Comparison of ENCODE assay signal across 16 cellular contexts in genomic region chrX:85627363-85627762, GRCh38.
A peak's percentile ranks its signal among the peaks of the same experiment; 100 is the strongest.
DNase-seq lines count a peak whose midpoint lies in the region; ATAC-seq, FAIRE-seq and TF ChIP-seq lines count a peak whose summit lies in the region.
"Had no signal": no experiment of that assay in that cellular context is flagged by ENCODE, and none has a peak within 500 bp of the region (broad histone marks: within the 10 kb centered on the region; RNA-seq: fewer than 3 reads in every experiment).

No MANE protein-coding gene starts in this region.

- no peak overlapping the region for H3K56ac ChIP-seq in H1 (replicated peaks; ENCODE audit: insufficient read length, low read depth, low read length)

- no peak overlapping the region for H3K4ac ChIP-seq in H1 (replicated peaks; ENCODE audit: insufficient read length, low read depth, low read length)

- H4K20me1 ChIP-seq in H1 (replicated peaks in 1 of 2; ENCODE audit: control insufficient read depth in 1 of 2, insufficient read depth in 2 of 2, low read length in 2 of 2) = no peaks in the 10 kb centered on the region
- no peaks in the 10 kb centered on the region for H4K20me1 ChIP-seq in smooth muscle cell (ENCODE audit: low read depth)

- H2BK120ac ChIP-seq in H1 (replicated peaks; ENCODE audit: low read depth, low read length) = no peak overlapping the region

- H3K79me2 ChIP-seq in H1 (ENCODE audit: control insufficient read depth in 1 of 2, insufficient read depth in 2 of 2, low read length in 2 of 2) (no peaks in the 10 kb centered on the region), smooth muscle cell (ENCODE audit: low read depth) (no peaks in the 10 kb centered on the region)

- no peak overlapping the region for H2BK5ac ChIP-seq in H1 (ENCODE audit: low read depth, low read length)

- H3K14ac ChIP-seq in H1 (ENCODE audit: insufficient read length) = no peak overlapping the region

- TF ChIP-seq EP300 in H1 (IDR thresholded peaks at IDR 0.05; ENCODE audit: borderline replicate concordance in 1 of 2, low read depth in 2 of 2, low read length in 2 of 2) = no peak

- TF ChIP-seq POLR2A in heart left ventricle (IDR thresholded peaks at IDR 0.05) = no peak
- TF ChIP-seq POLR2A in H1 (IDR thresholded peaks at IDR 0.05; ENCODE audit: control extremely low read depth in 1 of 2, low read depth in 2 of 2, low read length in 2 of 2) = no peak
- TF ChIP-seq POLR2A in vagina (IDR thresholded peaks at IDR 0.05) = no peak

- no peaks in the 10 kb centered on the region for H3K79me1 ChIP-seq in H1 (ENCODE audit: low read depth, low read length)

- TF ChIP-seq CTCF in left ventricle myocardium inferior (IDR thresholded peaks at IDR 0.05; ENCODE audit: borderline replicate concordance) (peak; percentile 22), heart left ventricle (IDR thresholded peaks at IDR 0.05) (peak in 2 of 12 donors; percentile 10 to 20), LNCaP clone FGC (IDR thresholded peaks at IDR 0.05; ENCODE audit: control insufficient read depth, extremely low read depth, insufficient read depth) (peak; percentile 49), H1 (IDR thresholded peaks at IDR 0.05; ENCODE audit: control extremely low read depth in 1 of 3, insufficient read depth in 1 of 3, low read depth in 1 of 3, low read length in 3 of 3) (peak in 2 of 3 experiments; percentile 17 to 42; a peak in 2 of 4 replicates), smooth muscle cell (IDR thresholded peaks at IDR 0.05; ENCODE audit: borderline replicate concordance, insufficient read depth, poor library complexity, severe bottlenecking) (peak; percentile 48), vagina (IDR thresholded peaks at IDR 0.05) (no peak)

- H4K91ac ChIP-seq in H1 (replicated peaks; ENCODE audit: insufficient read length, low read length) = no peak overlapping the region

- H3K23me2 ChIP-seq in H1 (ENCODE audit: low read depth, low read length) = no peaks in the 10 kb centered on the region

- H3K36me3 ChIP-seq in left ventricle myocardium inferior (no peaks in the 10 kb centered on the region), heart left ventricle (no peaks in the 10 kb centered on the region), H1 (ENCODE audit: control insufficient read depth in 2 of 4, insufficient read depth in 4 of 4, low read length in 3 of 4) (no peaks in the 10 kb centered on the region), smooth muscle cell (ENCODE audit: low read depth) (no peaks in the 10 kb centered on the region), vagina (no peaks in the 10 kb centered on the region)
- H3K36me3 ChIP-seq: heart right ventricle, thoracic aorta had no signal

- CTCF ChIA-PET in H1 (lab: Charles Lee; ENCODE audit: partially characterized antibody) = interaction anchor here (0.6 to 2.4 kb wide), 12 partner anchors 8 to 1934 kb away, joined by 3 to 14 read pairs (median 4); no protein-coding TSS in a partner anchor

- no peaks in the 10 kb centered on the region for H3F3A ChIP-seq in smooth muscle cell (ENCODE audit: low read depth)

- H4K8ac ChIP-seq in H1 (ENCODE audit: extremely low read depth, insufficient read depth, low read length) = no peak overlapping the region

- no peak overlapping the region for H2BK20ac ChIP-seq in H1 (ENCODE audit: low read length)

- DNase-seq in left ventricle myocardium inferior = no peak
- DNase-seq in heart left ventricle = no peak
- DNase-seq in LNCaP clone FGC (ENCODE audit: low read depth) = no peak
- DNase-seq in H1 (ENCODE audit: low read depth in 1 of 2, low spot score in 2 of 2) = no peak
- DNase-seq in smooth muscle cell (lab: John Stamatoyannopoulos, UW; ENCODE audit: unreplicated experiment) = no peak
- DNase-seq in vagina (ENCODE audit: extremely low spot score in 2 of 2) = no peak
- no peak for DNase-seq in posterior vena cava (ENCODE audit: low spot score)
- DNase-seq: activated T-cell treated with anti-CD3 and anti-CD28 coated beads, Interleukin-2, amount 50 U/mL, for 4 hours; CD4-positive, alpha-beta T cell; H7; heart right ventricle; naive thymus-derived CD4-positive, alpha-beta T cell; stimulated activated CD4-positive, alpha-beta T cell treated with anti-CD3 and anti-CD28 coated beads, Interleukin-4, amount 100 ng/mL, for 24 hours had no signal

- H3K27me3 ChIP-seq in left ventricle myocardium inferior (ENCODE audit: low read depth) (no peaks in the 10 kb centered on the region), heart left ventricle (no peaks in the 10 kb centered on the region), H1 (replicated peaks in 1 of 4; ENCODE audit: control insufficient read depth in 3 of 4, extremely low read depth in 1 of 4, insufficient read depth in 3 of 4, low read length in 3 of 4) (no peaks in the 10 kb centered on the region), smooth muscle cell (ENCODE audit: low read depth) (no peaks in the 10 kb centered on the region), vagina (no peaks in the 10 kb centered on the region)
- H3K27me3 ChIP-seq: heart right ventricle had no signal

- no peak overlapping the region for H3K4me2 ChIP-seq in H1 (ENCODE audit: insufficient read depth in 1 of 2, low read depth in 2 of 2, low read length in 2 of 2)
- H3K4me2 ChIP-seq in smooth muscle cell = no peak overlapping the region

- H3K18ac ChIP-seq in H1 (ENCODE audit: extremely low read depth, low read length) = no peak overlapping the region

- intact Hi-C loops in left ventricle myocardium inferior (cut with micrococcal nuclease) = no loop called here
- intact Hi-C loops in heart left ventricle (cut with DNase I) = no loop called here
- intact Hi-C loops in vagina (cut with DNase I) = loop anchor here (5.0 kb wide), 1 partner anchor 495 kb away; no protein-coding TSS in a partner anchor
- intact Hi-C loops in posterior vena cava (cut with DNase I) = no loop called here

- H3K4me3 ChIP-seq in left ventricle myocardium inferior = no peak overlapping the region
- no peak overlapping the region for H3K4me3 ChIP-seq in heart left ventricle
- no peak overlapping the region for H3K4me3 ChIP-seq in LNCaP clone FGC (ENCODE audit: low read depth, low read length)
- no peak overlapping the region for H3K4me3 ChIP-seq in H1 (ENCODE audit: extremely low read depth in 1 of 4, insufficient read depth in 2 of 4, low read depth in 3 of 4, low read length in 4 of 4)
- no peak overlapping the region for H3K4me3 ChIP-seq in smooth muscle cell
- no peak overlapping the region for H3K4me3 ChIP-seq in vagina
- H3K4me3 ChIP-seq: heart right ventricle, thoracic aorta had no signal

- H2BK15ac ChIP-seq in H1 (ENCODE audit: low read length) = no peak overlapping the region

- H3K9me3 ChIP-seq in left ventricle myocardium inferior (replicated peaks) = no peaks in the 10 kb centered on the region
- no peaks in the 10 kb centered on the region for H3K9me3 ChIP-seq in heart left ventricle
- peaks cover 4 to 6% of the 10 kb centered on the region in 2 experiments; a peak in 1 of 4 replicates for H3K9me3 ChIP-seq in H1 (ENCODE audit: insufficient read depth in 2 of 2, low read depth in 1 of 2, low read length in 1 of 2)
- H3K9me3 ChIP-seq in smooth muscle cell (replicated peaks; ENCODE audit: low read depth) = no peaks in the 10 kb centered on the region
- H3K9me3 ChIP-seq in vagina = no peaks in the 10 kb centered on the region
- H3K9me3 ChIP-seq: thoracic aorta had no signal

- H4K5ac ChIP-seq in H1 (ENCODE audit: insufficient read length, low read depth, low read length) = no peak overlapping the region

- POLR2A ChIA-PET in H1 (lab: Charles Lee; ENCODE audit: partially characterized antibody) = no interaction called here

- no peak for ATAC-seq in heart left ventricle
- no peak for ATAC-seq in HG03565 (IDR thresholded peaks at IDR 0.05; ENCODE audit: unreplicated experiment)
- ATAC-seq: activated T-cell treated with anti-CD3 and anti-CD28 coated beads, Interleukin-2, amount 50 U/mL, for 4 hours; heart right ventricle; naive thymus-derived CD4-positive, alpha-beta T cell had no signal

- TF ChIP-seq RAD21 in H1 (IDR thresholded peaks at IDR 0.05 in 1 of 2, conservative IDR thresholded peaks at IDR 0.05 in 1 of 2; ENCODE audit: low read depth in 2 of 2, low read length in 2 of 2) = peak; percentile 47 to 56

- no peak overlapping the region for H3K23ac ChIP-seq in H1 (ENCODE audit: insufficient read length)

- H3K27ac ChIP-seq in left ventricle myocardium inferior (replicated peaks) = no peak overlapping the region
- no peak overlapping the region for H3K27ac ChIP-seq in heart left ventricle
- H3K27ac ChIP-seq in H1 (ENCODE audit: low read depth, low read length) = no peak overlapping the region
- no peak overlapping the region for H3K27ac ChIP-seq in smooth muscle cell (ENCODE audit: low read depth)
- no peak overlapping the region for H3K27ac ChIP-seq in vagina
- H3K27ac ChIP-seq: heart right ventricle, thoracic aorta had no signal

- H2AFZ ChIP-seq in H1 (ENCODE audit: low read length) (no peak overlapping the region), smooth muscle cell (ENCODE audit: low read depth) (no peak overlapping the region)

- H2BK12ac ChIP-seq in H1 (ENCODE audit: low read depth, low read length) = no peak overlapping the region

- FAIRE-seq in H1 (lab: Jason Lieb, UNC) = peak; percentile 48
- FAIRE-seq: colon had no signal

- no peaks in the 10 kb centered on the region for H3K4me1 ChIP-seq in left ventricle myocardium inferior
- no peaks in the 10 kb centered on the region for H3K4me1 ChIP-seq in heart left ventricle
- no peaks in the 10 kb centered on the region; a peak in 1 of 7 replicates for H3K4me1 ChIP-seq in H1 (replicated peaks in 1 of 4; ENCODE audit: control insufficient read depth in 3 of 4, insufficient read depth in 4 of 4, low read length in 3 of 4)
- H3K4me1 ChIP-seq in smooth muscle cell (ENCODE audit: low read depth) = no peaks in the 10 kb centered on the region
- H3K4me1 ChIP-seq in vagina = no peaks in the 10 kb centered on the region
- H3K4me1 ChIP-seq: heart right ventricle had no signal

- H2AK5ac ChIP-seq in H1 (ENCODE audit: low read depth, low read length) = no peak overlapping the region

- no peak overlapping the region for H3K9ac ChIP-seq in H1 (replicated peaks in 1 of 4; ENCODE audit: extremely low read depth in 1 of 4, low read depth in 3 of 4, low read length in 3 of 4)
- no peak overlapping the region for H3K9ac ChIP-seq in smooth muscle cell (ENCODE audit: low read depth)

- WGBS in heart left ventricle, 4 donors = 31 to 46% (median 38%) methylated on average over 3 of the region's 3 CpGs
- WGBS in H1 (ENCODE audit: extremely low coverage in 1 of 2, insufficient coverage in 1 of 2, insufficient read length in 1 of 2, insufficient replicate concordance in 2 of 2, low coverage in 1 of 2, low lambda C conversion rate in 2 of 2, missing lambda C conversion rate in 1 of 2), 2 experiments = 54% methylated on average over 3 of the region's 3 CpGs; no CpG with 5 or more reads in 1 of the 2 experiments
- 33% methylated on average over 3 of the region's 3 CpGs for WGBS in smooth muscle cell (ENCODE audit: low lambda C conversion rate)

TF ChIP-seq in H1, 55 proteins besides CTCF, POLR2A, EP300 and RAD21:
- TF ChIP-seq RBBP5 (IDR thresholded peaks at IDR 0.05; ENCODE audit: borderline replicate concordance, low read depth, low read length) (no peak), SP4 (IDR thresholded peaks at IDR 0.05; ENCODE audit: low read length) (no peak), NANOG (IDR thresholded peaks at IDR 0.05; ENCODE audit: insufficient read depth, low read depth, low read length, poor library complexity, severe bottlenecking) (no peak)
TF ChIP-seq in H1: peak in this region for 0.

Comparison
In these comparisons a context has a peak if more than half of its experiments do, and no peak if none do; other contexts are left out.
1. CTCF ChIP-seq: peak in left ventricle myocardium inferior (single experiment), LNCaP clone FGC (single experiment), H1 (2 of 3) and smooth muscle cell (single experiment); none in vagina (0 of 3).